ENCODE assay signal across 9 cellular contexts in genomic region chr20:6857929-6858328, GRCh38.
"Had no signal": no experiment of that assay in that cellular context is flagged by ENCODE, and none has a peak within 500 bp of the region (broad histone marks: within the 10 kb centered on the region; RNA-seq: fewer than 3 reads in every experiment).

No MANE protein-coding gene starts in this region.

- H3K4me3 Mint-ChIP-seq: HFFc6, IgD-negative memory B cell had no signal

- DNase-seq: GM23248, GOT3, H7, HFFc6 had no signal

- H3K4me1 Mint-ChIP-seq: IgD-negative memory B cell had no signal

- H3K9ac ChIP-seq: GM23248 had no signal

- H3K27ac Mint-ChIP-seq: HFFc6, IgD-negative memory B cell had no signal

- H3K4me3 ChIP-seq: GM23248, HAP-1 had no signal

- H3K4me1 ChIP-seq: HAP-1 had no signal

- ATAC-seq: HCT116, HepG2 had no signal

- H3K9me3 ChIP-seq: HAP-1 had no signal

- H3K27me3 Mint-ChIP-seq: IgD-negative memory B cell had no signal

- H3K36me3 Mint-ChIP-seq: IgD-negative memory B cell had no signal

- H2AFZ ChIP-seq: GM23248 had no signal

- H3K36me3 ChIP-seq: HAP-1 had no signal

- H3K27ac ChIP-seq: GM23248, HL-60 had no signal
